In the genomic region with DNA sequence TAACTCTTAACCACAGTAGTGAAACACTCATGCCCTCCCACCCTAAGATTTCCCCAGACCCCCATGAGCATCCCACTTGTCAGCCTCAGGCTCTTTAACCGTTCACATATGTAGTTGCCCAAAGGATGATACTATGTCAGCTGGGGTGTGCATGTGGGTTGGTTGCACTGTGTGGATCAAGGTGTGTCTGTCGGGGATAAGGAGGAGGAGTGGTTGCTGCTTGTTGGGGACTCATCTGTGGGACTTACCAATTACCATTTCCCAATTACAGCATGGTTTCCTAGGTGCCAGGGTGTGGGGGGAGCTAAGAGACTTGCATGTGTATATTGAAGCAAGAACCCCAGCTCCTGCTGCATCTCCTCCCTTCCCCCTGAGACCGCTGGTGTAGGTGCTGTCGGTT, we compare ENCODE assay signal across 25 cellular contexts.
"Had no signal": no experiment of that assay in that cellular context is flagged by ENCODE, and none has a peak within 500 bp of the region (broad histone marks: within the 10 kb centered on the region; RNA-seq: fewer than 3 reads in every experiment).

No MANE protein-coding gene starts in this region.

- H3K27ac ChIP-seq: colonic mucosa, epithelial cell of prostate, esophagus squamous epithelium, gastrocnemius medialis, hepatocyte, left lung, lower lobe of right lung had no signal

- FAIRE-seq: endometrium, kidney had no signal

- H3K4me3 ChIP-seq: colonic mucosa, esophagus squamous epithelium, gastrocnemius medialis, hepatocyte, left lung, lower lobe of right lung, mucosa of descending colon had no signal

- H3K79me2 ChIP-seq: hepatocyte had no signal

- H3K36me3 ChIP-seq: colonic mucosa, esophagus squamous epithelium, gastrocnemius medialis, left lung, lower lobe of right lung had no signal

- H3K4me2 ChIP-seq: hepatocyte had no signal

- H2AFZ ChIP-seq: hepatocyte had no signal

- H3K27me3 ChIP-seq: colonic mucosa, esophagus squamous epithelium, gastrocnemius medialis, hepatocyte, left lung had no signal

- DNase-seq: colonic mucosa; cortex of kidney; effector CD8-positive, alpha-beta T cell; effector memory CD8-positive, alpha-beta T cell; endodermal cell; erythroblast; esophagus squamous epithelium; foreskin fibroblast; foreskin melanocyte; gastrocnemius medialis; glutamatergic neuron; hypothalamus; immature natural killer cell; islet precursor cell; kidney; kidney glomerular epithelial cell; left lung; lower lobe of right lung; mesenchymal stem cell; mucosa of descending colon; naive B cell had no signal

- H3K4me1 ChIP-seq: colonic mucosa, esophagus squamous epithelium, left lung had no signal

- H3K9me3 ChIP-seq: colonic mucosa, gastrocnemius medialis, left lung, lower lobe of right lung, mucosa of descending colon had no signal

- ATAC-seq: effector memory CD8-positive, alpha-beta T cell; esophagus mucosa; gastrocnemius medialis; mucosa of descending colon had no signal
